In genomic region chr19:55586976-55587668, GRCh38 we compare ENCODE assay signal across 1 cellular context.
A peak's percentile ranks its signal among the peaks of the same experiment; 100 is the strongest.
TF ChIP-seq lines count a peak whose summit lies in the region.

No MANE protein-coding gene starts in this region.

TF ChIP-seq in HepG2, 621 proteins besides CTCF, POLR2A, EP300 and RAD21 (continued from another document):
- TF ChIP-seq, protein P1, sequence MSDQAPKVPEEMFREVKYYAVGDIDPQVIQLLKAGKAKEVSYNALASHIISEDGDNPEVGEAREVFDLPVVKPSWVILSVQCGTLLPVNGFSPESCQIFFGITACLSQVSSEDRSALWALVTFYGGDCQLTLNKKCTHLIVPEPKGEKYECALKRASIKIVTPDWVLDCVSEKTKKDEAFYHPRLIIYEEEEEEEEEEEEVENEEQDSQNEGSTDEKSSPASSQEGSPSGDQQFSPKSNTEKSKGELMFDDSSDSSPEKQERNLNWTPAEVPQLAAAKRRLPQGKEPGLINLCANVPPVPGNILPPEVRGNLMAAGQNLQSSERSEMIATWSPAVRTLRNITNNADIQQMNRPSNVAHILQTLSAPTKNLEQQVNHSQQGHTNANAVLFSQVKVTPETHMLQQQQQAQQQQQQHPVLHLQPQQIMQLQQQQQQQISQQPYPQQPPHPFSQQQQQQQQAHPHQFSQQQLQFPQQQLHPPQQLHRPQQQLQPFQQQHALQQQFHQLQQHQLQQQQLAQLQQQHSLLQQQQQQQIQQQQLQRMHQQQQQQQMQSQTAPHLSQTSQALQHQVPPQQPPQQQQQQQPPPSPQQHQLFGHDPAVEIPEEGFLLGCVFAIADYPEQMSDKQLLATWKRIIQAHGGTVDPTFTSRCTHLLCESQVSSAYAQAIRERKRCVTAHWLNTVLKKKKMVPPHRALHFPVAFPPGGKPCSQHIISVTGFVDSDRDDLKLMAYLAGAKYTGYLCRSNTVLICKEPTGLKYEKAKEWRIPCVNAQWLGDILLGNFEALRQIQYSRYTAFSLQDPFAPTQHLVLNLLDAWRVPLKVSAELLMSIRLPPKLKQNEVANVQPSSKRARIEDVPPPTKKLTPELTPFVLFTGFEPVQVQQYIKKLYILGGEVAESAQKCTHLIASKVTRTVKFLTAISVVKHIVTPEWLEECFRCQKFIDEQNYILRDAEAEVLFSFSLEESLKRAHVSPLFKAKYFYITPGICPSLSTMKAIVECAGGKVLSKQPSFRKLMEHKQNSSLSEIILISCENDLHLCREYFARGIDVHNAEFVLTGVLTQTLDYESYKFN (CRISPR knock-in tag; conservative IDR thresholded peaks at IDR 0.05): peak; percentile 38; the same call in 1 of the 2 replicates
- TF ChIP-seq ZBTB7A (CRISPR knock-in tag; IDR thresholded peaks at IDR 0.05) (0 out of 2 replicates have a peak, but pooled peaks have one; percentile 28), TFE3 (CRISPR knock-in tag; IDR thresholded peaks at IDR 0.05) (no peak), KLF16 (CRISPR knock-in tag; IDR thresholded peaks at IDR 0.05) (no peak), MYC (CRISPR knock-in tag; IDR thresholded peaks at IDR 0.05; ENCODE audit: borderline replicate concordance) (no peak)
